ENCODE assay signal across 1 cellular context in the genomic region with DNA sequence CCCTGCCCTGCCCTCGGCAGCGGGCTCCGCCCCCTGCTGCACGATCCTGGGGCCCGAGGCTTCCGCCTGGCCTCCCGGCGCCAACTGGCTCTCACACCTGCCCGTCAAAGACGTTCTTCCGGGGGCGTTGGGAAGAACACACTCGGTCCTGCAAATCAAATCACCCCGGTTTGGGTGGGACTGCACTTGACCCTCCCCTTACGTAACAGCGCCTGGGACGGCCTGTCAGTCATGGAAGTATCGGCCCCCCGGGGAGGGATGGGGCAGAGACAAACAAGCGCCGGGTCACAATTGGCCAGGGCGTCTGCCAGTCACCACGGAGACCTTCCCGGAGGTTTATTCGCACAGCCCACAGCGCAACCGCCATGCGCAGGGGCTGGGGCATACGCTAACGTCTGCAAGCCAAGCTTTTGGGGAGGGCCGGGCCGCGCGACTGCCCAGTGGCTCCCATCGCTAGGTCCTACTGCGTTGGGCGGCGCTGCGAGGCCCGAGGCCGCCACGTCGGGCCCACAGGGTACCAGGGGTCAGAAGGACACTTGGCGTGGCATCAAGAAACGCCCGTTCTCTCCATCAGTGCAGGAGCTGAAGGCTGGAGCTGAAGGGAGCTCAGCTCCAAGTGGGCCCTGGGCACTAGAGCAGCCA.
TF ChIP-seq lines count a peak whose summit lies in the region.

No MANE protein-coding gene starts in this region.

TF ChIP-seq in K562, 482 proteins besides CTCF, POLR2A, EP300 and RAD21 (continued from another document and continues in another):
- TF ChIP-seq, protein P1, sequence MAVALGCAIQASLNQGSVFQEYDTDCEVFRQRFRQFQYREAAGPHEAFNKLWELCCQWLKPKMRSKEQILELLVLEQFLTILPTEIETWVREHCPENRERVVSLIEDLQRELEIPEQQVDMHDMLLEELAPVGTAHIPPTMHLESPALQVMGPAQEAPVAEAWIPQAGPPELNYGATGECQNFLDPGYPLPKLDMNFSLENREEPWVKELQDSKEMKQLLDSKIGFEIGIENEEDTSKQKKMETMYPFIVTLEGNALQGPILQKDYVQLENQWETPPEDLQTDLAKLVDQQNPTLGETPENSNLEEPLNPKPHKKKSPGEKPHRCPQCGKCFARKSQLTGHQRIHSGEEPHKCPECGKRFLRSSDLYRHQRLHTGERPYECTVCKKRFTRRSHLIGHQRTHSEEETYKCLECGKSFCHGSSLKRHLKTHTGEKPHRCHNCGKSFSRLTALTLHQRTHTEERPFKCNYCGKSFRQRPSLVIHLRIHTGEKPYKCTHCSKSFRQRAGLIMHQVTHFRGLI (CRISPR knock-in tag; IDR thresholded peaks at IDR 0.05), result no peak
- TF ChIP-seq ILF3 (IDR thresholded peaks at IDR 0.05; ENCODE audit: borderline replicate concordance), result peak; percentile 37; the same call in 1 of the 2 replicates
- TF ChIP-seq, protein P2, sequence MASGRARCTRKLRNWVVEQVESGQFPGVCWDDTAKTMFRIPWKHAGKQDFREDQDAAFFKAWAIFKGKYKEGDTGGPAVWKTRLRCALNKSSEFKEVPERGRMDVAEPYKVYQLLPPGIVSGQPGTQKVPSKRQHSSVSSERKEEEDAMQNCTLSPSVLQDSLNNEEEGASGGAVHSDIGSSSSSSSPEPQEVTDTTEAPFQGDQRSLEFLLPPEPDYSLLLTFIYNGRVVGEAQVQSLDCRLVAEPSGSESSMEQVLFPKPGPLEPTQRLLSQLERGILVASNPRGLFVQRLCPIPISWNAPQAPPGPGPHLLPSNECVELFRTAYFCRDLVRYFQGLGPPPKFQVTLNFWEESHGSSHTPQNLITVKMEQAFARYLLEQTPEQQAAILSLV (tag; IDR thresholded peaks at IDR 0.05), result no peak
- TF ChIP-seq TFAM (CRISPR knock-in tag; conservative IDR thresholded peaks at IDR 0.05), result no peak
- no peak for TF ChIP-seq ZNF197 (CRISPR knock-in tag; IDR thresholded peaks at IDR 0.05; ENCODE audit: low read depth)
- TF ChIP-seq CUX1 (CRISPR knock-in tag; IDR thresholded peaks at IDR 0.05), result no peak
- TF ChIP-seq MTA2 (IDR thresholded peaks at IDR 0.05; ENCODE audit: low read depth), result no peak
- no peak for TF ChIP-seq MAFG (tag; conservative IDR thresholded peaks at IDR 0.05)
- TF ChIP-seq, protein P3, sequence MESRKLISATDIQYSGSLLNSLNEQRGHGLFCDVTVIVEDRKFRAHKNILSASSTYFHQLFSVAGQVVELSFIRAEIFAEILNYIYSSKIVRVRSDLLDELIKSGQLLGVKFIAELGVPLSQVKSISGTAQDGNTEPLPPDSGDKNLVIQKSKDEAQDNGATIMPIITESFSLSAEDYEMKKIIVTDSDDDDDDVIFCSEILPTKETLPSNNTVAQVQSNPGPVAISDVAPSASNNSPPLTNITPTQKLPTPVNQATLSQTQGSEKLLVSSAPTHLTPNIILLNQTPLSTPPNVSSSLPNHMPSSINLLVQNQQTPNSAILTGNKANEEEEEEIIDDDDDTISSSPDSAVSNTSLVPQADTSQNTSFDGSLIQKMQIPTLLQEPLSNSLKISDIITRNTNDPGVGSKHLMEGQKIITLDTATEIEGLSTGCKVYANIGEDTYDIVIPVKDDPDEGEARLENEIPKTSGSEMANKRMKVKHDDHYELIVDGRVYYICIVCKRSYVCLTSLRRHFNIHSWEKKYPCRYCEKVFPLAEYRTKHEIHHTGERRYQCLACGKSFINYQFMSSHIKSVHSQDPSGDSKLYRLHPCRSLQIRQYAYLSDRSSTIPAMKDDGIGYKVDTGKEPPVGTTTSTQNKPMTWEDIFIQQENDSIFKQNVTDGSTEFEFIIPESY (CRISPR knock-in tag; IDR thresholded peaks at IDR 0.05), result no peak
- TF ChIP-seq SP1 (CRISPR knock-in tag; IDR thresholded peaks at IDR 0.05), result peak; percentile 86
- TF ChIP-seq RBM14 (IDR thresholded peaks at IDR 0.05; ENCODE audit: borderline replicate concordance, insufficient read depth, low read depth, low read length), result no peak
- no peak for TF ChIP-seq ZNF830 (CRISPR knock-in tag; IDR thresholded peaks at IDR 0.05)
- TF ChIP-seq RERE (CRISPR knock-in tag; IDR thresholded peaks at IDR 0.05; ENCODE audit: borderline replicate concordance), result no peak
- TF ChIP-seq RFX1 (IDR thresholded peaks at IDR 0.05), result peak; percentile 68
- TF ChIP-seq SRSF7 (optimal IDR thresholded peaks at IDR 0.05; ENCODE audit: low read depth, low read length), result no peak
- TF ChIP-seq JUN (IDR thresholded peaks at IDR 0.05; ENCODE audit: borderline replicate concordance, low read depth, low read length), result no peak
- TF ChIP-seq JUN (CRISPR knock-in tag; IDR thresholded peaks at IDR 0.05; ENCODE audit: borderline replicate concordance), result no peak
- TF ChIP-seq RREB1 (CRISPR knock-in tag; IDR thresholded peaks at IDR 0.05), result peak; percentile 89
- no peak for TF ChIP-seq CHD4 (IDR thresholded peaks at IDR 0.05; ENCODE audit: insufficient read depth, insufficient replicate concordance, low read depth, low read length, poor library complexity, severe bottlenecking)
- TF ChIP-seq HIVEP1 (CRISPR knock-in tag; IDR thresholded peaks at IDR 0.05), result no peak
- TF ChIP-seq PCBP1 (IDR thresholded peaks at IDR 0.05; ENCODE audit: low read depth, low read length, poor library complexity, severe bottlenecking), result no peak
- no peak for TF ChIP-seq ARID2 (IDR thresholded peaks at IDR 0.05)
- TF ChIP-seq HOXB6 (CRISPR knock-in tag; IDR thresholded peaks at IDR 0.05; ENCODE audit: borderline replicate concordance), result no peak
- no peak for TF ChIP-seq SAFB2 (IDR thresholded peaks at IDR 0.05; ENCODE audit: borderline replicate concordance, low read depth, low read length, severe bottlenecking)
- TF ChIP-seq ARID1B (IDR thresholded peaks at IDR 0.05), result no peak
- no peak for TF ChIP-seq SMAD1 (IDR thresholded peaks at IDR 0.05; ENCODE audit: low read depth, low read length, partially characterized antibody)
- peak; percentile 70 for TF ChIP-seq SP2 (IDR thresholded peaks at IDR 0.05; ENCODE audit: extremely low read depth, low read depth, low read length, poor library complexity, severe bottlenecking)
- TF ChIP-seq HOMEZ (CRISPR knock-in tag; IDR thresholded peaks at IDR 0.05), result no peak
- no peak for TF ChIP-seq MYNN (IDR thresholded peaks at IDR 0.05)
- no peak for TF ChIP-seq MYNN (CRISPR knock-in tag; IDR thresholded peaks at IDR 0.05)
- no peak for TF ChIP-seq TCF7L2 (IDR thresholded peaks at IDR 0.05; ENCODE audit: low read depth, low read length)
- peak; percentile 67; the same call in 1 of the 2 replicates for TF ChIP-seq KAT7 (CRISPR knock-in tag; IDR thresholded peaks at IDR 0.05; ENCODE audit: borderline replicate concordance)
